In the genomic region with DNA sequence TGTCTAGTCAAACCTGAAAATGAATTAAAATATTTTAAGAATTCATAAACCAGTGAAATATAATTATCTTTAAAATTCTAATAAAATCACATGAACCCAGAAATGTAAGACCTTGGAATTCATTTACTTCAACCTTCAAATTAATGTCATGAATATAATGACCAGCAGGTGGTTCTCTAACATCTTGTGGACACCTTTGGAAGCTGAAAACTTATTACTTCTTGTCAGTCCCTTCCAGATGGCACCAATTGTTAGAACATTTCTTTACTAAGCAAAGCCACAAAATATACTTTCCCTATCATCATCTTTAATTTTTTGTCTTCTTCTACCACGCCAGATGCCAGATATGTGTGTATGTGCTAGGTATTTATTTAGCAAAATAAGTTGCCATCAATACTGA, we compare ENCODE assay signal across 1 cellular context.
TF ChIP-seq lines count a peak whose summit lies in the region.

No MANE protein-coding gene starts in this region.

TF ChIP-seq in SK-N-SH treated with all-trans-retinoic acid at 6 μM for 48 hours, 23 proteins besides CTCF, POLR2A, EP300 and RAD21 (continued from another document):
- TF ChIP-seq, protein P1, sequence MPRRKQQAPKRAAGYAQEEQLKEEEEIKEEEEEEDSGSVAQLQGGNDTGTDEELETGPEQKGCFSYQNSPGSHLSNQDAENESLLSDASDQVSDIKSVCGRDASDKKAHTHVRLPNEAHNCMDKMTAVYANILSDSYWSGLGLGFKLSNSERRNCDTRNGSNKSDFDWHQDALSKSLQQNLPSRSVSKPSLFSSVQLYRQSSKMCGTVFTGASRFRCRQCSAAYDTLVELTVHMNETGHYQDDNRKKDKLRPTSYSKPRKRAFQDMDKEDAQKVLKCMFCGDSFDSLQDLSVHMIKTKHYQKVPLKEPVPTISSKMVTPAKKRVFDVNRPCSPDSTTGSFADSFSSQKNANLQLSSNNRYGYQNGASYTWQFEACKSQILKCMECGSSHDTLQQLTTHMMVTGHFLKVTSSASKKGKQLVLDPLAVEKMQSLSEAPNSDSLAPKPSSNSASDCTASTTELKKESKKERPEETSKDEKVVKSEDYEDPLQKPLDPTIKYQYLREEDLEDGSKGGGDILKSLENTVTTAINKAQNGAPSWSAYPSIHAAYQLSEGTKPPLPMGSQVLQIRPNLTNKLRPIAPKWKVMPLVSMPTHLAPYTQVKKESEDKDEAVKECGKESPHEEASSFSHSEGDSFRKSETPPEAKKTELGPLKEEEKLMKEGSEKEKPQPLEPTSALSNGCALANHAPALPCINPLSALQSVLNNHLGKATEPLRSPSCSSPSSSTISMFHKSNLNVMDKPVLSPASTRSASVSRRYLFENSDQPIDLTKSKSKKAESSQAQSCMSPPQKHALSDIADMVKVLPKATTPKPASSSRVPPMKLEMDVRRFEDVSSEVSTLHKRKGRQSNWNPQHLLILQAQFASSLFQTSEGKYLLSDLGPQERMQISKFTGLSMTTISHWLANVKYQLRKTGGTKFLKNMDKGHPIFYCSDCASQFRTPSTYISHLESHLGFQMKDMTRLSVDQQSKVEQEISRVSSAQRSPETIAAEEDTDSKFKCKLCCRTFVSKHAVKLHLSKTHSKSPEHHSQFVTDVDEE (CRISPR knock-in tag; IDR thresholded peaks at IDR 0.05): no peak
- TF ChIP-seq TOX (CRISPR knock-in tag; IDR thresholded peaks at IDR 0.05; ENCODE audit: borderline replicate concordance) (no peak), ZNF8 (CRISPR knock-in tag; IDR thresholded peaks at IDR 0.05) (no peak), OSR1 (CRISPR knock-in tag; IDR thresholded peaks at IDR 0.05) (no peak), ZFP30 (CRISPR knock-in tag; IDR thresholded peaks at IDR 0.05) (no peak), TCF4 (CRISPR knock-in tag; IDR thresholded peaks at IDR 0.05; ENCODE audit: borderline replicate concordance) (no peak), ZNF565 (CRISPR knock-in tag; conservative IDR thresholded peaks at IDR 0.05; ENCODE audit: low read depth) (no peak), ISL1 (CRISPR knock-in tag; IDR thresholded peaks at IDR 0.05) (no peak), ARNTL (CRISPR knock-in tag; IDR thresholded peaks at IDR 0.05; ENCODE audit: borderline replicate concordance, low read depth) (no peak)
- TF ChIP-seq, protein P2, sequence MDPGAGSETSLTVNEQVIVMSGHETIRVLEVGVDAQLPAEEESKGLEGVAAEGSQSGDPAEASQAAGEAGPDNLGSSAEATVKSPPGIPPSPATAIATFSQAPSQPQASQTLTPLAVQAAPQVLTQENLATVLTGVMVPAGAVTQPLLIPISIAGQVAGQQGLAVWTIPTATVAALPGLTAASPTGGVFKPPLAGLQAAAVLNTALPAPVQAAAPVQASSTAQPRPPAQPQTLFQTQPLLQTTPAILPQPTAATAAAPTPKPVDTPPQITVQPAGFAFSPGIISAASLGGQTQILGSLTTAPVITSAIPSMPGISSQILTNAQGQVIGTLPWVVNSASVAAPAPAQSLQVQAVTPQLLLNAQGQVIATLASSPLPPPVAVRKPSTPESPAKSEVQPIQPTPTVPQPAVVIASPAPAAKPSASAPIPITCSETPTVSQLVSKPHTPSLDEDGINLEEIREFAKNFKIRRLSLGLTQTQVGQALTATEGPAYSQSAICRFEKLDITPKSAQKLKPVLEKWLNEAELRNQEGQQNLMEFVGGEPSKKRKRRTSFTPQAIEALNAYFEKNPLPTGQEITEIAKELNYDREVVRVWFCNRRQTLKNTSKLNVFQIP (CRISPR knock-in tag; IDR thresholded peaks at IDR 0.05; ENCODE audit: borderline replicate concordance, low read depth): no peak
- TF ChIP-seq, protein P3, sequence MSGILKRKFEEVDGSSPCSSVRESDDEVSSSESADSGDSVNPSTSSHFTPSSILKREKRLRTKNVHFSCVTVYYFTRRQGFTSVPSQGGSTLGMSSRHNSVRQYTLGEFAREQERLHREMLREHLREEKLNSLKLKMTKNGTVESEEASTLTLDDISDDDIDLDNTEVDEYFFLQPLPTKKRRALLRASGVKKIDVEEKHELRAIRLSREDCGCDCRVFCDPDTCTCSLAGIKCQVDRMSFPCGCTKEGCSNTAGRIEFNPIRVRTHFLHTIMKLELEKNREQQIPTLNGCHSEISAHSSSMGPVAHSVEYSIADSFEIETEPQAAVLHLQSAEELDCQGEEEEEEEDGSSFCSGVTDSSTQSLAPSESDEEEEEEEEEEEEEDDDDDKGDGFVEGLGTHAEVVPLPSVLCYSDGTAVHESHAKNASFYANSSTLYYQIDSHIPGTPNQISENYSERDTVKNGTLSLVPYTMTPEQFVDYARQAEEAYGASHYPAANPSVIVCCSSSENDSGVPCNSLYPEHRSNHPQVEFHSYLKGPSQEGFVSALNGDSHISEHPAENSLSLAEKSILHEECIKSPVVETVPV (CRISPR knock-in tag; IDR thresholded peaks at IDR 0.05): no peak
